Comparison of ENCODE assay signal across 9 cellular contexts in the genomic region with DNA sequence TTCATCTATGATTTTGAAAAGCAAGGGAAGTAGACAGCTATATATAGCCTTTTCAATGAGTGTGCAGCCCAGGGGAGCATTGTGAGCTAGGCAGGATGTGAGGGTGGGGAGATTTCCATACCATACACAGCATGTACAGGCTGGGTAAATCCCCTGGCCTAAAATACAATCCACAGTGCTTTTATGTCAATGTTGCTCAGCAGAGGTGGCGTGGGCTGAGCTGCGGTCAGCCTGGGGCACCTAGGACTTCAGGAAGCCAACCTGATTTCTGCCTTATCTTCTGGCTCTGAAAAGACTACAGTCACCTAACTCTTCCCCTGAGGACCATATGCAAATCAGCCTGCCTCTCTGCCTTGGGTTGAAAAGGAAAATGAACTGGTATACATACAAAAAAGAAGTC. TPM values are rescaled to one million over a fixed set of nuclear protein-coding genes. Genes with fewer than 3 reads are reported as not detected.
DNase-seq lines count a peak whose midpoint lies in the region; ATAC-seq, FAIRE-seq and TF ChIP-seq lines count a peak whose summit lies in the region.
"Had no signal": no experiment of that assay in that cellular context is flagged by ENCODE, and none has a peak within 500 bp of the region (broad histone marks: within the 10 kb centered on the region; RNA-seq: fewer than 3 reads in every experiment).

No MANE protein-coding gene starts in this region.

- H3K9me3 ChIP-seq in effector memory CD4-positive, alpha-beta T cell (ENCODE audit: control insufficient read depth, low read length), result no peaks in the 10 kb centered on the region
- H3K9me3 ChIP-seq in thymus (ENCODE audit: control insufficient read depth), result no peaks in the 10 kb centered on the region
- H3K9me3 ChIP-seq: upper lobe of left lung had no signal

- no peak for TF ChIP-seq POLR2A in GM12891 (IDR thresholded peaks at IDR 0.05; ENCODE audit: low read depth, low read length)

- peaks cover 3% of the 10 kb centered on the region for H3K36me3 Mint-ChIP-seq in T-helper 2 cell treated with Interferon-gamma antibody and Interleukin-4, amounts not matched to agents 5 μg/mL and 100 μg/mL, for 36 hours (ENCODE audit: low read depth)

- peaks cover under 1% of the 10 kb centered on the region for H3K9me3 Mint-ChIP-seq in T-helper 2 cell treated with Interferon-gamma antibody and Interleukin-4, amounts not matched to agents 5 μg/mL and 100 μg/mL, for 36 hours

- peaks cover 61% of the 10 kb centered on the region for H3K4me1 Mint-ChIP-seq in T-helper 2 cell treated with Interferon-gamma antibody and Interleukin-4, amounts not matched to agents 5 μg/mL and 100 μg/mL, for 36 hours (ENCODE audit: low read depth)

- no peaks in the 10 kb centered on the region for H3K27me3 ChIP-seq in effector memory CD4-positive, alpha-beta T cell (replicated peaks; ENCODE audit: control insufficient read depth, insufficient read depth, low read length, poor library complexity, severe bottlenecking)
- no peaks in the 10 kb centered on the region for H3K27me3 ChIP-seq in thymus (ENCODE audit: control insufficient read depth, insufficient read depth)
- H3K27me3 ChIP-seq: upper lobe of left lung had no signal

- peak; percentile 99 for ATAC-seq in HG02763 (IDR thresholded peaks at IDR 0.05; ENCODE audit: unreplicated experiment)

- H3K27ac Mint-ChIP-seq in T-helper 2 cell treated with Interferon-gamma antibody and Interleukin-4, amounts not matched to agents 5 μg/mL and 100 μg/mL, for 36 hours, result peak overlapping the region; percentile 94

- no peaks in the 10 kb centered on the region for H3K27me3 Mint-ChIP-seq in T-helper 2 cell treated with Interferon-gamma antibody and Interleukin-4, amounts not matched to agents 5 μg/mL and 100 μg/mL, for 36 hours (ENCODE audit: low read depth)

- WGBS in thymus, result 29% methylated on average over 2 of the region's 2 CpGs

- peak overlapping the region; percentile 79 for H3K27ac ChIP-seq in effector memory CD4-positive, alpha-beta T cell (ENCODE audit: insufficient read depth, low read length, poor library complexity, severe bottlenecking)
- peak overlapping the region; percentile 67 for H3K27ac ChIP-seq in thymus (ENCODE audit: low read depth)
- H3K27ac ChIP-seq: upper lobe of left lung had no signal

- H3K4me3 Mint-ChIP-seq in T-helper 2 cell treated with Interferon-gamma antibody and Interleukin-4, amounts not matched to agents 5 μg/mL and 100 μg/mL, for 36 hours, result peak overlapping the region; percentile 68

- peaks cover 28% of the 10 kb centered on the region for H3K4me1 ChIP-seq in effector memory CD4-positive, alpha-beta T cell (ENCODE audit: control insufficient read depth, insufficient read depth, low read length, poor library complexity, severe bottlenecking)
- H3K4me1 ChIP-seq in thymus (ENCODE audit: control insufficient read depth, insufficient read depth, low read length), result peaks cover 5% of the 10 kb centered on the region
- H3K4me1 ChIP-seq: upper lobe of left lung had no signal

- DNase-seq in GM12891 (ENCODE audit: insufficient read length, low spot score) (peak; percentile 35), kidney glomerular epithelial cell (lab: John Stamatoyannopoulos, UW) (no peak), NOMO-1 treated with dmso at 0.1 percent for 144 hours (lab: John Stamatoyannopoulos, UW; ENCODE audit: unreplicated experiment) (no peak), OCI-M1 (lab: John Stamatoyannopoulos, UW) (no peak)
- DNase-seq in T-helper 2 cell treated with Interferon-gamma antibody and Interleukin-4, amounts not matched to agents 5 μg/mL and 100 μg/mL, for 36 hours (ENCODE audit: low spot score), result peak; percentile 96
- DNase-seq in effector memory CD4-positive, alpha-beta T cell, result peak; percentile 63 to 76 (median 67)

- H3K36me3 ChIP-seq in effector memory CD4-positive, alpha-beta T cell (ENCODE audit: control insufficient read depth, insufficient read depth, low read length), result no peaks in the 10 kb centered on the region
- no peaks in the 10 kb centered on the region for H3K36me3 ChIP-seq in thymus (ENCODE audit: control insufficient read depth, insufficient read depth)
- H3K36me3 ChIP-seq: upper lobe of left lung had no signal

- H3K4me3 ChIP-seq in effector memory CD4-positive, alpha-beta T cell (ENCODE audit: insufficient read depth, low read depth, low read length, poor library complexity, severe bottlenecking), result no peak overlapping the region
- no peak overlapping the region for H3K4me3 ChIP-seq in thymus (ENCODE audit: low read length)
- H3K4me3 ChIP-seq: upper lobe of left lung had no signal

- FAIRE-seq in GM12891 (lab: Jason Lieb, UNC), result peak; percentile 99

TF ChIP-seq in GM12891, 5 proteins besides CTCF, POLR2A, EP300 and RAD21:
- TF ChIP-seq POU2F2 (IDR thresholded peaks at IDR 0.05; ENCODE audit: low read depth, low read length) (peak; percentile 99), TAF1 (IDR thresholded peaks at IDR 0.05; ENCODE audit: low read depth, low read length) (no peak), PAX5 (IDR thresholded peaks at IDR 0.05; ENCODE audit: insufficient read depth, low read length, severe bottlenecking) (peak; percentile 44)

RNA-seq across cellular contexts. Expression of gene GARIN3, which starts 6.3 kb away (rescaled TPM):
- polyA plus RNA-seq in GM12891 (2012; ENCODE audit: low read depth, missing spikeins), result not detected
- polyA plus RNA-seq in thymus, result not detected

RNA-seq across cellular contexts. Expression of gene ITK, which starts 8.2 kb away (rescaled TPM):
- polyA plus RNA-seq in GM12891 (2012; ENCODE audit: low read depth, missing spikeins), result 1.1 TPM
- polyA plus RNA-seq in thymus, result 92.8 TPM

RNA-seq across cellular contexts. Expression of gene MED7, which starts 29.7 kb away (rescaled TPM):
- polyA plus RNA-seq in GM12891 (2012; ENCODE audit: low read depth, missing spikeins), result 15.3 TPM
- polyA plus RNA-seq in thymus, result 40.2 TPM

Comparison
In these comparisons a context has a peak if more than half of its experiments do, and no peak if none do; other contexts are left out.
1. DNase-seq: peak in GM12891 (single experiment), T-helper 2 cell treated with Interferon-gamma antibody and Interleukin-4, amounts not matched to agents 5 μg/mL and 100 μg/mL, for 36 hours (single experiment) and effector memory CD4-positive, alpha-beta T cell (3 of 3); none in kidney glomerular epithelial cell (single experiment), NOMO-1 treated with dmso at 0.1 percent for 144 hours (single experiment) and OCI-M1 (single experiment).